ENCODE assay signal across 1 cellular context in the genomic region with DNA sequence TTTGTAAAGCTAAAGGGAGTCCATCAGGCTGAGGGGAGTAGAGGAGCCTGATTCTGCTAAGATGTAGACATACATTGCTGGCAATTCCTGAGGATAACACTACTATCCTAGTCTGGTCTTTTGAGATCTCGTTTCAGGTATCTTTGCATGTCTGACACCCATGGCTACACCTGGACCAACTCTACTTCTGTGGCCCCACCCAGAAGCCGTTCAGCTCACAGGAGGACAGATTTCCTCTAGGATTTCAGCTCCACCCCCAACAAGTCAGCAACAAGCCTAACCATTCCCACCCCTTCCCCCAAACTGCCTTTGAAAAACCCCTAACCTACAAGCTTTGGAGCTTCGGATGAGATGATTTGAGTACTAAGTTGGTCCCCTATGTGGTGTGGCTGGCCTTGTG.
TF ChIP-seq lines count a peak whose summit lies in the region.

No MANE protein-coding gene starts in this region.

TF ChIP-seq in H1, 55 proteins besides CTCF, POLR2A, EP300 and RAD21:
- TF ChIP-seq MAFK (IDR thresholded peaks at IDR 0.05; ENCODE audit: low read depth, low read length) (no peak), BRCA1 (IDR thresholded peaks at IDR 0.05; ENCODE audit: low read depth, low read length) (no peak), KDM1A (IDR thresholded peaks at IDR 0.05; ENCODE audit: borderline replicate concordance, low read length) (no peak), SRF (IDR thresholded peaks at IDR 0.05; ENCODE audit: low read depth, low read length) (no peak), HDAC2 (IDR thresholded peaks at IDR 0.05; ENCODE audit: borderline replicate concordance in 1 of 2, low read depth in 2 of 2, low read length in 2 of 2) (no peak), HDAC6 (IDR thresholded peaks at IDR 0.05; ENCODE audit: low read depth, low read length) (no peak), KDM4A (IDR thresholded peaks at IDR 0.05; ENCODE audit: low read depth, low read length, severe bottlenecking) (no peak), SIN3A (conservative IDR thresholded peaks at IDR 0.05 in 1 of 2, IDR thresholded peaks at IDR 0.05 in 1 of 2; ENCODE audit: low read depth in 1 of 2, low read length in 2 of 2) (no peak), SIRT6 (IDR thresholded peaks at IDR 0.05; ENCODE audit: low read length) (no peak), JUN (IDR thresholded peaks at IDR 0.05; ENCODE audit: low read depth, low read length) (no peak), ASH2L (IDR thresholded peaks at IDR 0.05; ENCODE audit: low read length) (no peak)
- TF ChIP-seq, protein P1, sequence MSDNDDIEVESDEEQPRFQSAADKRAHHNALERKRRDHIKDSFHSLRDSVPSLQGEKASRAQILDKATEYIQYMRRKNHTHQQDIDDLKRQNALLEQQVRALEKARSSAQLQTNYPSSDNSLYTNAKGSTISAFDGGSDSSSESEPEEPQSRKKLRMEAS (IDR thresholded peaks at IDR 0.05): no peak
- TF ChIP-seq, protein P2, sequence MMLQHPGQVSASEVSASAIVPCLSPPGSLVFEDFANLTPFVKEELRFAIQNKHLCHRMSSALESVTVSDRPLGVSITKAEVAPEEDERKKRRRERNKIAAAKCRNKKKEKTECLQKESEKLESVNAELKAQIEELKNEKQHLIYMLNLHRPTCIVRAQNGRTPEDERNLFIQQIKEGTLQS (IDR thresholded peaks at IDR 0.05; ENCODE audit: insufficient read depth, low read depth, low read length): no peak
TF ChIP-seq in H1: peak in this region for 0.
